Comparison of ENCODE assay signal across 8 cellular contexts in the genomic region with DNA sequence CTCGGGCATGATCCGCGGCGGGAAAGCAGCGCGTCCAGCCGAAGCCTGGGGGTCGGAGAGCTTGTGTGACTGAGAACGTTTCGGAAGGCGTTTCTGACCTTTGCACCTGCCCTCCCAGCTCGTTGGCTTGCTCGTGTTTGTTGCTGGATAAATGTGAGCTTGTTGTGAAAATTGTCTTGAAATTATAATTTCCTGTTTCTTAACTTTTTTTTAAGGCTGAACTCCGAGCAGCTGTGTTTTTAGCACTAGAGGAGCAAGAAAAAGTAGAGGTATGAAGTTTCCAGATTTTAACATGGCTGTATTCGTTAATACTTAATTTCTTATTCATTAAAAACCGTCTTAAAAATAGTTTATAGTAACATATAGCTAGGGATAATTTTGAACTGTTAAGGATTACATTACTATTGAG. TPM values are rescaled to one million over a fixed set of nuclear protein-coding genes. Genes with fewer than 3 reads are reported as not detected.
A peak's percentile ranks its signal among the peaks of the same experiment; 100 is the strongest.
DNase-seq lines count a peak whose midpoint lies in the region; ATAC-seq, FAIRE-seq and TF ChIP-seq lines count a peak whose summit lies in the region.

No MANE protein-coding gene starts in this region.

- no peak for TF ChIP-seq POLR2A in A549 (IDR thresholded peaks at IDR 0.05; ENCODE audit: low read length)

- no peaks in the 10 kb centered on the region for H3K9me3 Mint-ChIP-seq in activated naive CD8-positive, alpha-beta T cell treated with anti-CD3 and anti-CD28 coated beads for 36 hours

- WGBS in A549 (ENCODE audit: missing lambda C conversion rate) = 3% methylated on average over 5 of the region's 16 CpGs

- peak overlapping the region; percentile 87 for H3K4me3 Mint-ChIP-seq in activated naive CD8-positive, alpha-beta T cell treated with anti-CD3 and anti-CD28 coated beads for 36 hours

- no peak for TF ChIP-seq CTCF in A549 (IDR thresholded peaks at IDR 0.05)

- H3K27ac Mint-ChIP-seq in activated naive CD8-positive, alpha-beta T cell treated with anti-CD3 and anti-CD28 coated beads for 36 hours = no peak overlapping the region

- TF ChIP-seq RAD21 in A549 (conservative IDR thresholded peaks at IDR 0.05 in 1 of 2, IDR thresholded peaks at IDR 0.05 in 1 of 2) = no peak

- POLR2A ChIA-PET in A549 (lab: Yijun Ruan, JAX) = no interaction called here

- no peak for ATAC-seq in A549
- ATAC-seq in HG03135 (IDR thresholded peaks at IDR 0.05; ENCODE audit: unreplicated experiment) = no peak
- no peak for ATAC-seq in HG03442 (IDR thresholded peaks at IDR 0.05; ENCODE audit: unreplicated experiment)
- no peak for ATAC-seq in GM19023 (IDR thresholded peaks at IDR 0.05; ENCODE audit: unreplicated experiment)

- CTCF ChIA-PET in A549 (lab: Yijun Ruan, JAX) = interaction anchor here (1.0 to 2.0 kb wide), 5 partner anchors 10 to 225 kb away, joined by 3 to 8 read pairs (median 5); no protein-coding TSS in a partner anchor

- peak overlapping the region; percentile 75 for H3K4me2 ChIP-seq in A549

- H3K4me1 ChIP-seq in A549 = peaks cover 15% of the 10 kb centered on the region

- FAIRE-seq in A549 (lab: Jason Lieb, UNC) = no peak

- peak overlapping the region; percentile 97 to 99 for H3K27ac ChIP-seq in A549
- H3K27ac ChIP-seq in substantia nigra (ENCODE audit: low read depth, low read length, poor library complexity, severe bottlenecking) = peak overlapping the region; percentile 77

- H3K9me3 ChIP-seq in A549 = no peaks in the 10 kb centered on the region

- no peak for TF ChIP-seq EP300 in A549 (IDR thresholded peaks at IDR 0.05)

- H3K27me3 Mint-ChIP-seq in activated naive CD8-positive, alpha-beta T cell treated with anti-CD3 and anti-CD28 coated beads for 36 hours = no peaks in the 10 kb centered on the region

- H3K36me3 Mint-ChIP-seq in activated naive CD8-positive, alpha-beta T cell treated with anti-CD3 and anti-CD28 coated beads for 36 hours = peaks cover 14% of the 10 kb centered on the region

- H3K4me3 ChIP-seq in A549 = peak overlapping the region; percentile 98

- peak in 1 of 2 experiments; percentile 3 for DNase-seq in A549 (ENCODE audit: low read depth in 1 of 2, low spot score in 1 of 2)
- DNase-seq in HCEC 1CT = peak; percentile 23
- no peak for DNase-seq in activated naive CD8-positive, alpha-beta T cell treated with anti-CD3 and anti-CD28 coated beads for 36 hours
- peak; percentile 16 for DNase-seq in kidney tubule cell (ENCODE audit: low spot score)
- DNase-seq in substantia nigra (lab: John Stamatoyannopoulos, UW) = no peak

- peaks cover 24% of the 10 kb centered on the region for H3K4me1 Mint-ChIP-seq in activated naive CD8-positive, alpha-beta T cell treated with anti-CD3 and anti-CD28 coated beads for 36 hours

TF ChIP-seq in A549, 52 proteins besides CTCF, POLR2A, EP300 and RAD21:
- TF ChIP-seq KDM5A (IDR thresholded peaks at IDR 0.05) (no peak), RNF2 (IDR thresholded peaks at IDR 0.05; ENCODE audit: borderline replicate concordance, low read depth) (no peak), PHF8 (IDR thresholded peaks at IDR 0.05; ENCODE audit: borderline replicate concordance, low read depth) (no peak), EHMT2 (IDR thresholded peaks at IDR 0.05; ENCODE audit: low read depth) (no peak), RCOR1 (IDR thresholded peaks at IDR 0.05; ENCODE audit: low read depth, low read length) (no peak), HEYL (CRISPR knock-in tag; IDR thresholded peaks at IDR 0.05) (no peak), MAZ (IDR thresholded peaks at IDR 0.05; ENCODE audit: borderline replicate concordance, low read depth, low read length) (no peak), SREBF2 (IDR thresholded peaks at IDR 0.05) (no peak), CHD2 (IDR thresholded peaks at IDR 0.05; ENCODE audit: low read length, partially characterized antibody) (no peak), NR3C1 (IDR thresholded peaks at IDR 0.05) (no peak), CBX8 (IDR thresholded peaks at IDR 0.05) (no peak), ZC3H11A (IDR thresholded peaks at IDR 0.05) (no peak), HOXB5 (CRISPR knock-in tag; IDR thresholded peaks at IDR 0.05) (no peak), HOXA7 (CRISPR knock-in tag; IDR thresholded peaks at IDR 0.05) (no peak)
- TF ChIP-seq, protein P1, sequence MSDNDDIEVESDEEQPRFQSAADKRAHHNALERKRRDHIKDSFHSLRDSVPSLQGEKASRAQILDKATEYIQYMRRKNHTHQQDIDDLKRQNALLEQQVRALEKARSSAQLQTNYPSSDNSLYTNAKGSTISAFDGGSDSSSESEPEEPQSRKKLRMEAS (IDR thresholded peaks at IDR 0.05) = no peak

RNA-seq across cellular contexts. Expression of a gene that starts 0.7 kb away (rescaled TPM):
- polyA plus RNA-seq in A549 (2011; rRNA removed) = 13.7 and 19.6 TPM in 2 replicates
- polyA plus RNA-seq in A549 (2012; cell fraction: cytosol; rRNA removed) = 4.1 and 4.4 TPM in 2 replicates
- polyA plus RNA-seq in A549 (2012; cell fraction: nucleus; rRNA removed) = 6.5 and 10.0 TPM in 2 replicates
- polyA plus RNA-seq in A549 (2017; fragmentation: RNase III; extraction: RNeasy Plus Mini Kit Qiagen cat#74134 plus additional on column Dnase treatment) = 12.1 to 13.8 TPM (median 12.9 TPM) in 3 replicates
- polyA minus RNA-seq in A549 (2011; rRNA and poly(A)+ RNA removed) = 5.0 and 5.1 TPM in 2 replicates
- 10 to 100 TPM; 24.5 to 27.3 TPM for total RNA-seq in activated naive CD8-positive, alpha-beta T cell treated with anti-CD3 and anti-CD28 coated beads for 36 hours

RNA-seq across cellular contexts. Expression of a gene that starts 43.5 kb away (rescaled TPM):
- polyA plus RNA-seq in A549 (2011; rRNA removed) (10.6 and 11.2 TPM in 2 replicates), A549 (2017; fragmentation: RNase III; extraction: RNeasy Plus Mini Kit Qiagen cat#74134 plus additional on column Dnase treatment) (9.3 to 10.5 TPM (median 10.4 TPM) in 3 replicates)
- polyA plus RNA-seq in A549 (2012; cell fraction: cytosol; rRNA removed) = 10.0 and 11.7 TPM in 2 replicates
- 11.3 and 13.1 TPM in 2 replicates for polyA plus RNA-seq in A549 (2012; cell fraction: nucleus; rRNA removed)
- 2.8 and 3.1 TPM in 2 replicates for polyA minus RNA-seq in A549 (2011; rRNA and poly(A)+ RNA removed)
- total RNA-seq in activated naive CD8-positive, alpha-beta T cell treated with anti-CD3 and anti-CD28 coated beads for 36 hours = 10 to 100 TPM; 34.1 to 35.8 TPM

Comparison
In these comparisons a context has a peak if more than half of its experiments do, and no peak if none do; other contexts are left out.
1. DNase-seq: peak in HCEC 1CT (single experiment) and kidney tubule cell (single experiment); none in activated naive CD8-positive, alpha-beta T cell treated with anti-CD3 and anti-CD28 coated beads for 36 hours (single experiment) and substantia nigra (0 of 49).